ENCODE assay signal across 24 cellular contexts in the genomic region with DNA sequence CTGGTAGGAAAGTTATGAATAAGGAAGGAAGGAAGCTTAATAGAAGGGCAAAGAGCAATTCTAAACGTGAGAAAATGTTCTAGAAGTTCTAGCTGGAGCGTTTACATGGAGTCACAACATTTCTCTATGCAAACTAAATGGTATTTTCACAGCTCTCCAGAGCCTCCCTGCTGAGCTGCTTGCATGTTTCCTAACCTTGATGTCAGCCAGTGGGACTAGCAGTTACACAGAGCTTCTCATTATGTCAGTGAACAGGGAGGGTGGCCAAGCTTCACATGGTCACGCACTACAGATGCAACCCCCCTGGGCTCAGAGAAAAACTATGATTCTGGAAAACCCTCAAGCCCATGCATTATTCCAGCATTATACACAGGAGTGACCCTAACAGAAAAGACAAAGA.
DNase-seq lines count a peak whose midpoint lies in the region; ATAC-seq lines count a peak whose summit lies in the region.
"Had no signal": no experiment of that assay in that cellular context is flagged by ENCODE, and none has a peak within 500 bp of the region (broad histone marks: within the 10 kb centered on the region; RNA-seq: fewer than 3 reads in every experiment).

No MANE protein-coding gene starts in this region.

- no peak for ATAC-seq in GM19035 (IDR thresholded peaks at IDR 0.05; ENCODE audit: unreplicated experiment)
- no peak for ATAC-seq in HG03139 (IDR thresholded peaks at IDR 0.05; ENCODE audit: unreplicated experiment)
- no peak for ATAC-seq in GM21447 (IDR thresholded peaks at IDR 0.05; ENCODE audit: unreplicated experiment)
- ATAC-seq: gastrocnemius medialis, PC-3, right lobe of liver had no signal

- DNase-seq in DMS 273 (lab: John Stamatoyannopoulos, UW; ENCODE audit: unreplicated experiment) (peak; percentile 18), DMS 273 treated with DMSO at 0.1 percent for 48 hours (lab: John Stamatoyannopoulos, UW) (no peak), hippocampal formation (lab: John Stamatoyannopoulos, UW) (peak; percentile 38 to 41)
- DNase-seq: activated CD4-positive, alpha-beta T cell treated with anti-CD3 and anti-CD28 coated beads, Interleukin-2, amount 50 U/mL, for 48 hours; activated naive CD4-positive, alpha-beta T cell treated with anti-CD3 and anti-CD28 coated beads, Interleukin-2, amount 10 ng/mL, durations not matched to agents 7 days and 5 days; activated T-cell treated with anti-CD3 and anti-CD28 coated beads, Interleukin-2, amount 50 U/mL, for 1 hour; dermis blood vessel endothelial cell; gastrocnemius medialis; H7; PC-3; right lobe of liver; SJCRH30; stimulated activated CD4-positive, alpha-beta T cell treated with anti-CD3 and anti-CD28 coated beads, Interleukin-1b, Interleukin-23, amount 100 ng/mL, for 48 hours; stimulated activated naive CD4-positive, alpha-beta T cell; T-helper 2 cell; upper lobe of left lung; WERI-Rb-1 had no signal

- no peak overlapping the region for H3K9ac ChIP-seq in subcutaneous abdominal adipose tissue (ENCODE audit: low read length in 5 of 5)

- H3K36me3 ChIP-seq in subcutaneous abdominal adipose tissue (ENCODE audit: control insufficient read depth in 5 of 5, insufficient read depth in 5 of 5, low read length in 5 of 5), result no peaks in the 10 kb centered on the region
- H3K36me3 ChIP-seq: gastrocnemius medialis, right lobe of liver, SJCRH30, upper lobe of left lung, WERI-Rb-1 had no signal

- peaks cover 0 to 3% (median 0%) of the 10 kb centered on the region in 5 donors for H3K27me3 ChIP-seq in subcutaneous abdominal adipose tissue (ENCODE audit: control insufficient read depth in 5 of 5, insufficient read depth in 4 of 5, low read length in 5 of 5)
- H3K27me3 ChIP-seq: gastrocnemius medialis, right lobe of liver, SJCRH30, upper lobe of left lung had no signal

- no peaks in the 10 kb centered on the region for H3K9me3 ChIP-seq in subcutaneous abdominal adipose tissue (ENCODE audit: control insufficient read depth in 5 of 5, low read length in 5 of 5)
- H3K9me3 ChIP-seq: gastrocnemius medialis, right lobe of liver, SJCRH30, upper lobe of left lung had no signal

- H3K27ac ChIP-seq in cingulate gyrus (ENCODE audit: low read depth, low read length), result peak overlapping the region; percentile 13
- peak overlapping the region; percentile 1 for H3K27ac ChIP-seq in subcutaneous abdominal adipose tissue (ENCODE audit: low read depth, low read length)
- H3K27ac ChIP-seq: 22Rv1, epithelial cell of prostate, gastrocnemius medialis, right lobe of liver, SJCRH30, upper lobe of left lung, WERI-Rb-1 had no signal

- no peak overlapping the region for H3K4me3 ChIP-seq in subcutaneous abdominal adipose tissue (ENCODE audit: low read depth in 1 of 5, low read length in 5 of 5)
- H3K4me3 ChIP-seq: gastrocnemius medialis, right lobe of liver, SJCRH30, upper lobe of left lung had no signal

- H3K4me1 ChIP-seq in subcutaneous abdominal adipose tissue (ENCODE audit: control insufficient read depth in 5 of 5, insufficient read depth in 5 of 5, low read length in 5 of 5), result peaks cover 0 to 5% (median 3%) of the 10 kb centered on the region in 5 donors
- H3K4me1 ChIP-seq: gastrocnemius medialis, right lobe of liver, upper lobe of left lung had no signal
